ENCODE assay signal across 8 cellular contexts in the genomic region with DNA sequence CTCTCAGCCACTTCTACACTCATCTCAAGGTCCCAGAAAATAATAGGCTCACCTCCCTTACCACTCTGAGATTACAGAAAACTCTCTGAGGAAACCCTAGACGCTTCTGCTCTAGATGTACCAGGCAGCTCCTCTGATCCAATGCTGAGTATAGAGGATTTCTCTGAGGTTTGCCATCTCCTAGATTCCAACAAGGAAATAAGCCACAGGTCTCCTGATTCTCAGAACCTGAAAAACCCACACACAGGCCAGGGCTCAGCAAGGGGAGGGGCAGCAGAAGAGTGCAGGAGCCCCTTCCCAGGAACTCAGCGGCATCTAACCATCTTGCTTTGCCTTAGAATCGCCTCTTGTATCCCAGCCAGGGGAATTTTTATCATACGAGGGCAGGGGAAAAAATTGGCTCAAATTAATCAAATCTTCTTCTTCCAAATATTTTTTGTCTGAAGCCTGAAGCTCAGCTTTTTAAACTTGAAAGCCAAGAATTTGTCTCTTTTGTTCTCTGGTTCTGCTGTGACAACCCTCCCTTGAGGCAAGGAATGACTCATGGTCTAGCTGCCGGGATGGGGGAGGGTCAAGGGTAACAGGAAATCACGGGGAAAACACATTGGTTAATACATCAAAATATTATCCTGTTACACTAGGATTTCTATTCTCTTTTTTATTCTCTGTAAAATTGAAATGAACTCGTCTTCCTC.
A peak's percentile ranks its signal among the peaks of the same experiment; 100 is the strongest.
DNase-seq lines count a peak whose midpoint lies in the region; ATAC-seq and TF ChIP-seq lines count a peak whose summit lies in the region.

No MANE protein-coding gene starts in this region.

- TF ChIP-seq CTCF in foreskin fibroblast (IDR thresholded peaks at IDR 0.05; ENCODE audit: low read depth, low read length), result no peak
- TF ChIP-seq CTCF in parathyroid adenoma (IDR thresholded peaks at IDR 0.05), result no peak

- H3K27me3 ChIP-seq in parathyroid adenoma (ENCODE audit: control insufficient read depth, insufficient read depth, low read length), result no peaks in the 10 kb centered on the region

- no peaks in the 10 kb centered on the region for H3K36me3 ChIP-seq in parathyroid adenoma (ENCODE audit: control insufficient read depth, insufficient read depth, low read length)

- peak overlapping the region in 1 of 2 donors; percentile 9 for H3K4me3 ChIP-seq in foreskin fibroblast (ENCODE audit: low read depth in 1 of 2, low read length in 2 of 2)
- H3K4me3 ChIP-seq in parathyroid adenoma (ENCODE audit: low read depth, low read length), result no peak overlapping the region

- peak overlapping the region; percentile 39 for H3K27ac ChIP-seq in parathyroid adenoma

- peak; percentile 82 for ATAC-seq in HG03342 (IDR thresholded peaks at IDR 0.05; ENCODE audit: unreplicated experiment)
- ATAC-seq in HG02763 (IDR thresholded peaks at IDR 0.05; ENCODE audit: unreplicated experiment), result no peak

- H3K4me1 ChIP-seq in parathyroid adenoma, result no peaks in the 10 kb centered on the region

- no peaks in the 10 kb centered on the region for H3K9me3 ChIP-seq in parathyroid adenoma (ENCODE audit: control insufficient read depth, low read length)

- peak; percentile 1 to 4 for DNase-seq in activated CD4-positive, alpha-beta T cell treated with anti-CD3 and anti-CD28 coated beads for 24 hours (ENCODE audit: low read depth in 2 of 2)
- no peak for DNase-seq in activated CD4-positive, alpha-beta T cell treated with anti-CD3 and anti-CD28 coated beads, Interleukin-2, amount 50 U/mL, for 1 hour
- DNase-seq in activated CD4-positive, alpha-beta T cell treated with anti-CD3 and anti-CD28 coated beads for 48 hours, result peak; percentile 19
- DNase-seq in foreskin fibroblast (peak; percentile 91 to 96), inferior parietal cortex (ENCODE audit: extremely low spot score) (no peak)

- H2AFZ ChIP-seq in parathyroid adenoma, result no peak overlapping the region

- no peak overlapping the region for H3K4me2 ChIP-seq in parathyroid adenoma (ENCODE audit: low read length)

- no peak overlapping the region for H3K9ac ChIP-seq in parathyroid adenoma

- no peaks in the 10 kb centered on the region for H3K79me2 ChIP-seq in parathyroid adenoma

Comparison
In these comparisons a context has a peak if more than half of its experiments do, and no peak if none do; other contexts are left out.
1. DNase-seq: peak in activated CD4-positive, alpha-beta T cell treated with anti-CD3 and anti-CD28 coated beads for 24 hours (2 of 2), activated CD4-positive, alpha-beta T cell treated with anti-CD3 and anti-CD28 coated beads for 48 hours (single experiment) and foreskin fibroblast (2 of 2); none in activated CD4-positive, alpha-beta T cell treated with anti-CD3 and anti-CD28 coated beads, Interleukin-2, amount 50 U/mL, for 1 hour (single experiment) and inferior parietal cortex (single experiment).